ENCODE assay signal across 26 cellular contexts in the genomic region with DNA sequence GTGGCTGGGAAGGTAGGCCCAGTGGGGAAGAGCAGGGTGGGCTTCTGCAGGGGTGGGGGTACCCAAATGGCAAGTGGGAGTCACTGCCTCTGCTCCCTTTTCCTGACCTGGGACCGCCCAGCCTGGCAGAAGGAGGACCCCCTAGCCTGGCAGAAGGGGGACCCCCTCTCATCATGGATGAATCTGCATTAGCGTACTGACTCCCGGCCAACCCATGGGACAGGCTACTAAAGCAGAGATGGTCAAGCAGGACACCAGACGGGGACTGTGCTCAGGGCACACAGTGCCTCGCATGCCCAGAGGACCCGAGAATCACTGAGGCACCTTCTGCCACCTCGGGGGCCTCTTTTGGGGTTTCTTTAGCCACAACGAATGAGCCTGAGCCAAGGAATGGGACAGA.
"Had no signal": no experiment of that assay in that cellular context is flagged by ENCODE, and none has a peak within 500 bp of the region (broad histone marks: within the 10 kb centered on the region; RNA-seq: fewer than 3 reads in every experiment).

No MANE protein-coding gene starts in this region.

- H3K4me3 Mint-ChIP-seq: activated CD4-positive, alpha-beta memory T cell treated with anti-CD3 and anti-CD28 coated beads, Interleukin-2, amount 10 ng/mL, durations not matched to agents 7 days and 5 days; activated CD4-positive, alpha-beta T cell treated with anti-CD3 and anti-CD28 coated beads, Interleukin-2, amount 10 ng/mL, durations not matched to agents 7 days and 5 days; activated naive CD8-positive, alpha-beta T cell; activated T-cell treated with anti-CD3 and anti-CD28 coated beads, Interleukin-2, amount 50 U/mL, for 24 hours; activated T-cell treated with anti-CD3 and anti-CD28 coated beads, Interleukin-2, amount 50 U/mL, for 72 hours; activated T-helper 17 cell treated with anti-CD3 and anti-CD28 coated beads, Interleukin-2, amount 50 U/mL, for 72 hours; central memory CD8-positive, alpha-beta T cell; dendritic cell treated with granulocyte-macrophage colony-stimulating factor and Interleukin-4, amounts not matched to agents 40 ng/mL and 50 ng/mL, for 4 days; endodermal cell; WTC11 had no signal

- H3K36me3 ChIP-seq: brain microvascular endothelial cell had no signal

- H3K36me3 Mint-ChIP-seq: activated naive CD8-positive, alpha-beta T cell had no signal

- H3K27me3 ChIP-seq: brain microvascular endothelial cell had no signal

- H3K27ac ChIP-seq: brain microvascular endothelial cell, coronary artery had no signal

- H3K4me3 ChIP-seq: coronary artery had no signal

- H3K27me3 Mint-ChIP-seq: activated CD4-positive, alpha-beta memory T cell treated with anti-CD3 and anti-CD28 coated beads, Interleukin-2, amount 10 ng/mL, durations not matched to agents 7 days and 5 days; activated CD4-positive, alpha-beta T cell treated with anti-CD3 and anti-CD28 coated beads, Interleukin-2, amount 10 ng/mL, durations not matched to agents 7 days and 5 days; activated naive CD8-positive, alpha-beta T cell; activated T-cell treated with anti-CD3 and anti-CD28 coated beads, Interleukin-2, amount 50 U/mL, for 24 hours; activated T-helper 17 cell treated with anti-CD3 and anti-CD28 coated beads, Interleukin-2, amount 50 U/mL, for 72 hours; central memory CD8-positive, alpha-beta T cell; dendritic cell treated with granulocyte-macrophage colony-stimulating factor and Interleukin-4, amounts not matched to agents 40 ng/mL and 50 ng/mL, for 4 days had no signal

- H3K27ac Mint-ChIP-seq: activated CD4-positive, alpha-beta memory T cell treated with anti-CD3 and anti-CD28 coated beads, Interleukin-2, amount 10 ng/mL, durations not matched to agents 7 days and 5 days; activated CD4-positive, alpha-beta T cell treated with anti-CD3 and anti-CD28 coated beads, Interleukin-2, amount 10 ng/mL, durations not matched to agents 7 days and 5 days; activated naive CD8-positive, alpha-beta T cell; activated T-cell treated with anti-CD3 and anti-CD28 coated beads, Interleukin-2, amount 50 U/mL, for 24 hours; activated T-cell treated with anti-CD3 and anti-CD28 coated beads, Interleukin-2, amount 50 U/mL, for 72 hours; activated T-helper 17 cell treated with anti-CD3 and anti-CD28 coated beads, Interleukin-2, amount 50 U/mL, for 72 hours; dendritic cell treated with granulocyte-macrophage colony-stimulating factor and Interleukin-4, amounts not matched to agents 40 ng/mL and 50 ng/mL, for 4 days; endodermal cell; WTC11 had no signal

- H3K9me3 Mint-ChIP-seq: activated CD4-positive, alpha-beta T cell treated with anti-CD3 and anti-CD28 coated beads, Interleukin-2, amount 10 ng/mL, durations not matched to agents 7 days and 5 days; activated T-cell treated with anti-CD3 and anti-CD28 coated beads, Interleukin-2, amount 50 U/mL, for 24 hours; activated T-helper 17 cell treated with anti-CD3 and anti-CD28 coated beads, Interleukin-2, amount 50 U/mL, for 72 hours; dendritic cell treated with granulocyte-macrophage colony-stimulating factor and Interleukin-4, amounts not matched to agents 40 ng/mL and 50 ng/mL, for 4 days; endodermal cell had no signal

- H3K4me1 Mint-ChIP-seq: activated CD4-positive, alpha-beta memory T cell treated with anti-CD3 and anti-CD28 coated beads, Interleukin-2, amount 10 ng/mL, durations not matched to agents 7 days and 5 days; activated CD4-positive, alpha-beta T cell treated with anti-CD3 and anti-CD28 coated beads, Interleukin-2, amount 10 ng/mL, durations not matched to agents 7 days and 5 days; activated T-helper 17 cell treated with anti-CD3 and anti-CD28 coated beads, Interleukin-2, amount 50 U/mL, for 72 hours; central memory CD8-positive, alpha-beta T cell; WTC11 had no signal

- DNase-seq: activated CD4-positive, alpha-beta memory T cell treated with anti-CD3 and anti-CD28 coated beads, Interleukin-2, amount 10 ng/mL, durations not matched to agents 7 days and 5 days; activated CD4-positive, alpha-beta T cell treated with anti-CD3 and anti-CD28 coated beads for 1 hour; activated CD4-positive, alpha-beta T cell treated with anti-CD3 and anti-CD28 coated beads for 4 hours; activated CD4-positive, alpha-beta T cell treated with anti-CD3 and anti-CD28 coated beads, Interleukin-2, amount 10 ng/mL, durations not matched to agents 7 days and 5 days; activated CD4-positive, alpha-beta T cell treated with anti-CD3 and anti-CD28 coated beads, Interleukin-2, amount 50 U/mL, for 4 hours; activated CD8-positive, alpha-beta memory T cell treated with anti-CD3 and anti-CD28 coated beads, Interleukin-2, amount 50 U/mL, for 48 hours; activated effector memory CD4-positive, alpha-beta T cell treated with Interleukin-2 at 50 U/mL for 16 hours; activated gamma-delta T cell treated with Interleukin-2 at 50 U/mL for 16 hours; activated naive CD4-positive, alpha-beta T cell treated with anti-CD3 and anti-CD28 coated beads, Interleukin-2, amount 50 U/mL, for 16 hours; activated naive CD4-positive, alpha-beta T cell treated with Interleukin-2 at 50 U/mL for 16 hours; activated T-cell treated with anti-CD3 and anti-CD28 coated beads for 4 hours; activated T-cell treated with anti-CD3 and anti-CD28 coated beads, Interleukin-2, amount 50 U/mL, for 24 hours; activated T-cell treated with anti-CD3 and anti-CD28 coated beads, Interleukin-2, amount 50 U/mL, for 72 hours; amniotic stem cell; brain microvascular endothelial cell; dorsolateral prefrontal cortex; effector memory CD4-positive, alpha-beta T cell; endodermal cell; foreskin fibroblast; T-helper 2 cell had no signal
